In the genomic region with DNA sequence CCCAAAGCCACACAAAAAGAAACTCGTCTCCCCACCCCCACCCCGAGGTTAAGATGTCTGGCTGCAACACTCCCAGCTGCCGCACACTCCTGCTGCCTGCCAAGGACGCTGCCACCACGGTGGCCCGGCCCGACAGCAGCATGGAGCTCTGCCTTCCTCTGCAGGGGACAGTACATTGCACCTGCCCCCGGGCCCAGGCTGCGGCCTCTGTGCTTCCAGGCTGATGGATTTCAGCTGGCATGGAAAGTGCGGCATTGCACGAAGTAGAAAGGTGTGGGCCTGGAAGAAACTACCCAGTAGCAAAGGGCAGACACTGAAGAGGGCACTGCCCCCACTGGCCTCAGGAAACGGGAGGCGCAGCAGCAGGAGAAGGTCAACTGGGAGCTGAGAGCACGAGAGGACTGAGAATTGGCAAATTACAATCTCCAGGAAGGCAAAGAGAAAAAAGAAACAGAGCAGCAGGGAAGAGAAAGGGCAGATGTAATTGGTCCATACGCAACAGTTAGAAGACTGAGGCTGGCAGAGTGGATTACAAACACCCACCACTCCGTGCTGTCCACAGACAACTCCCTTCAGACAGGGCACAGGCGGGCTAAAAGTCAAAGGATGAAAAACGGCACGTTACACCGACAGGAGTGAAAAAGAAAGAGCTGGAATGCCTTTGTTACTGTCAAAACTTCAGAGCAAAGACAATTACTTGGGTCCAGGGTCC, we compare ENCODE assay signal across 1 cellular context.
TF ChIP-seq lines count a peak whose summit lies in the region.

No MANE protein-coding gene starts in this region.

TF ChIP-seq in SK-N-SH treated with all-trans-retinoic acid at 6 μM for 48 hours, 23 proteins besides CTCF, POLR2A, EP300 and RAD21 (continued from another document):
- TF ChIP-seq BACH2 (CRISPR knock-in tag; IDR thresholded peaks at IDR 0.05; ENCODE audit: borderline replicate concordance): no peak
- no peak for TF ChIP-seq PPARA (CRISPR knock-in tag; IDR thresholded peaks at IDR 0.05; ENCODE audit: borderline replicate concordance)
- no peak for TF ChIP-seq OSR1 (CRISPR knock-in tag; IDR thresholded peaks at IDR 0.05)
